23 cellular contexts compared by ENCODE assay signal in genomic region chr1:80540605-80541004, GRCh38.
"Had no signal": no experiment of that assay in that cellular context is flagged by ENCODE, and none has a peak within 500 bp of the region (broad histone marks: within the 10 kb centered on the region; RNA-seq: fewer than 3 reads in every experiment).

No MANE protein-coding gene starts in this region.

- H3K36me3 ChIP-seq: ascending aorta, cardiac muscle cell, MG63, Peyer's patch, SJSA1 had no signal

- H3K4me3 ChIP-seq: ascending aorta, body of pancreas, cardiac muscle cell, MG63, Peyer's patch, SJSA1 had no signal

- H3K4me1 ChIP-seq: ascending aorta, body of pancreas, Peyer's patch had no signal

- H3K4me2 ChIP-seq: KMS-11 had no signal

- H3K4me1 Mint-ChIP-seq: activated naive CD8-positive, alpha-beta T cell treated with anti-CD3 and anti-CD28 coated beads, Interleukin-2, amount 10 ng/mL, durations not matched to agents 7 days and 5 days had no signal

- H3K4me3 Mint-ChIP-seq: activated CD8-positive, alpha-beta T cell treated with anti-CD3 and anti-CD28 coated beads, Interleukin-2, amount 10 ng/mL, durations not matched to agents 7 days and 5 days; activated naive CD8-positive, alpha-beta T cell treated with anti-CD3 and anti-CD28 coated beads, Interleukin-2, amount 10 ng/mL, durations not matched to agents 7 days and 5 days; T-helper 1 cell treated with Interleukin-12 subunit alpha and Interleukin-12 subunit beta and Interleukin-4 antibody, amounts not matched to agents 30 μg/mL and 1 μg/mL, for 36 hours had no signal

- H3K9me3 Mint-ChIP-seq: activated naive CD8-positive, alpha-beta T cell treated with anti-CD3 and anti-CD28 coated beads, Interleukin-2, amount 10 ng/mL, durations not matched to agents 7 days and 5 days; T-helper 1 cell treated with Interleukin-12 subunit alpha and Interleukin-12 subunit beta and Interleukin-4 antibody, amounts not matched to agents 30 μg/mL and 1 μg/mL, for 36 hours had no signal

- H3K9me3 ChIP-seq: ascending aorta, body of pancreas, MG63, Peyer's patch, SJSA1 had no signal

- H3K27me3 Mint-ChIP-seq: activated naive CD8-positive, alpha-beta T cell treated with anti-CD3 and anti-CD28 coated beads, Interleukin-2, amount 10 ng/mL, durations not matched to agents 7 days and 5 days had no signal

- H3K9ac ChIP-seq: KMS-11 had no signal

- H3K27me3 ChIP-seq: ascending aorta, body of pancreas, cardiac muscle cell, MG63, Peyer's patch, SJSA1 had no signal

- H3K27ac ChIP-seq: ascending aorta, body of pancreas, cardiac muscle cell, KMS-11, Peyer's patch, SJSA1 had no signal

- DNase-seq: activated CD4-positive, alpha-beta T cell treated with anti-CD3 and anti-CD28 coated beads for 4 hours; activated CD8-positive, alpha-beta memory T cell treated with anti-CD3 and anti-CD28 coated beads, Interleukin-2, amount 50 U/mL, for 48 hours; activated CD8-positive, alpha-beta T cell treated with anti-CD3 and anti-CD28 coated beads, Interleukin-2, amount 10 ng/mL, durations not matched to agents 7 days and 5 days; activated naive CD4-positive, alpha-beta T cell treated with anti-CD3 and anti-CD28 coated beads, Interleukin-2, amount 50 U/mL, for 16 hours; activated naive CD8-positive, alpha-beta T cell treated with anti-CD3 and anti-CD28 coated beads, Interleukin-2, amount 10 ng/mL, durations not matched to agents 7 days and 5 days; activated T-cell treated with anti-CD3 and anti-CD28 coated beads, Interleukin-2, amount 50 U/mL, for 1 hour; amniotic stem cell; body of pancreas; MG63; MV-4-11; NCI-H1092 treated with DMSO at 0.1 percent for 48 hours; NCI-H1417 treated with DMSO at 0.1 percent for 48 hours; NCI-H1694; NCI-H2029 treated with DMSO at 0.1 percent for 48 hours; NCI-H510A treated with DMSO at 0.1 percent for 48 hours; NCI-H69; Peyer's patch; SHP77 had no signal

- H3K36me3 Mint-ChIP-seq: activated naive CD8-positive, alpha-beta T cell treated with anti-CD3 and anti-CD28 coated beads, Interleukin-2, amount 10 ng/mL, durations not matched to agents 7 days and 5 days had no signal

- H3K27ac Mint-ChIP-seq: activated CD8-positive, alpha-beta T cell treated with anti-CD3 and anti-CD28 coated beads, Interleukin-2, amount 10 ng/mL, durations not matched to agents 7 days and 5 days; activated naive CD8-positive, alpha-beta T cell treated with anti-CD3 and anti-CD28 coated beads, Interleukin-2, amount 10 ng/mL, durations not matched to agents 7 days and 5 days; T-helper 1 cell treated with Interleukin-12 subunit alpha and Interleukin-12 subunit beta and Interleukin-4 antibody, amounts not matched to agents 30 μg/mL and 1 μg/mL, for 36 hours had no signal
